Comparison of ENCODE assay signal across 8 cellular contexts in the genomic region with DNA sequence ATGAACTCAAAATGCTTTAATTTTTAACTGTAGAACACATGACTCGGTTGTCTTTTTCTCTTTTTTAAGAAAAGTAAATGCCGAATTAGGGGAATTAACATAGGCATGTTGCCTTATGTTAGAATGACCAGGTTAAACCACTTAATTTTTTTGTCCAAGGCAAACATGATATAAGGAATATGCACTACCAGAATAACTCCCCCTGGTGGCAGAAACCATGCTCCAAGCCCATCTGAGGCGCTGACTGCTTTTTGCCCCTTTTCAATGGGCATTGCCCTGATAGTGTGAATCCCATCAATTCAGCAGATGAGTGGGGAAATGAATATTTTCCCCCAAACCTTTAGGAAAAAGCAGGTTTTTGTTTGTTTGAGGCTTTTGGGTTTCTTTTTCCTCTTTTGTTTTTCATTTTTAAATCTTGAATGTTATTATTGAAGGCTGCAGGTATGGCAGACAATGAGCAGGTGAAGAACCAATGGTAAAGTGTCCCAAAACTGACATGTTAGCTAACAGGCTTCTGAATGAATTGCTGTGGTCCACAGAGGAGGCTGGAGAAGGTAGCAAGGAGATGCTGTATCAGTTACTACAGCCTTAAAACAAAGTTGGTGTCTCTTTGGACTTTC.
A peak's percentile ranks its signal among the peaks of the same experiment; 100 is the strongest.
DNase-seq lines count a peak whose midpoint lies in the region; ATAC-seq and TF ChIP-seq lines count a peak whose summit lies in the region.

No MANE protein-coding gene starts in this region.

- no peaks in the 10 kb centered on the region for H3K4me1 Mint-ChIP-seq in activated naive CD4-positive, alpha-beta T cell treated with anti-CD3 and anti-CD28 coated beads for 36 hours (ENCODE audit: low read depth)
- no peaks in the 10 kb centered on the region for H3K4me1 Mint-ChIP-seq in stimulated activated naive CD8-positive, alpha-beta T cell treated with anti-CD3 and anti-CD28 coated beads, Interleukin-15, amount 100 ng/mL, for 72 hours

- peak; percentile 45 for ATAC-seq in stimulated activated naive CD8-positive, alpha-beta T cell treated with anti-CD3 and anti-CD28 coated beads, Interleukin-15, amount 100 ng/mL, for 72 hours

- no peak overlapping the region for H3K27ac Mint-ChIP-seq in activated naive CD4-positive, alpha-beta T cell treated with anti-CD3 and anti-CD28 coated beads for 36 hours
- H3K27ac Mint-ChIP-seq in stimulated activated naive CD8-positive, alpha-beta T cell treated with anti-CD3 and anti-CD28 coated beads, Interleukin-15, amount 100 ng/mL, for 72 hours: no peak overlapping the region

- in situ Hi-C loops in GM13977 (cut with MboI; ENCODE audit: low pct_unique_long_range_greater_than_20kb, low sequenced_read_pairs, unreplicated experiment): no loop called here

- H3K4me3 Mint-ChIP-seq in activated naive CD4-positive, alpha-beta T cell treated with anti-CD3 and anti-CD28 coated beads for 36 hours: no peak overlapping the region
- no peak overlapping the region for H3K4me3 Mint-ChIP-seq in stimulated activated naive CD8-positive, alpha-beta T cell treated with anti-CD3 and anti-CD28 coated beads, Interleukin-15, amount 100 ng/mL, for 72 hours

- H3K4me3 ChIP-seq in LNCaP clone FGC (ENCODE audit: low read depth, low read length): no peak overlapping the region

- CTCF ChIA-PET in activated naive CD4-positive, alpha-beta T cell treated with anti-CD3 and anti-CD28 coated beads for 36 hours (lab: Charles Lee): interaction anchor here (0.7 to 1.5 kb wide), 3 partner anchors 16 to 173 kb away, joined by 3 to 4 read pairs (median 3); no protein-coding TSS in a partner anchor

- H3K9me3 Mint-ChIP-seq in activated naive CD4-positive, alpha-beta T cell treated with anti-CD3 and anti-CD28 coated beads for 36 hours: no peaks in the 10 kb centered on the region
- H3K9me3 Mint-ChIP-seq in stimulated activated naive CD8-positive, alpha-beta T cell treated with anti-CD3 and anti-CD28 coated beads, Interleukin-15, amount 100 ng/mL, for 72 hours: no peaks in the 10 kb centered on the region

- DNase-seq in CD1c-positive myeloid dendritic cell (ENCODE audit: extremely low spot score) (peak; percentile 22), GM13977 (ENCODE audit: low spot score) (peak; percentile 15), LNCaP clone FGC (ENCODE audit: low read depth) (no peak), inferior parietal cortex (ENCODE audit: extremely low spot score) (peak; percentile 57), NCI-H128 (lab: John Stamatoyannopoulos, UW; ENCODE audit: unreplicated experiment) (no peak), T1000 (lab: John Stamatoyannopoulos, UW) (no peak)
- peak; percentile 61 for DNase-seq in activated naive CD4-positive, alpha-beta T cell treated with anti-CD3 and anti-CD28 coated beads for 36 hours
- peak; percentile 19 to 23 for DNase-seq in stimulated activated naive CD8-positive, alpha-beta T cell treated with anti-CD3 and anti-CD28 coated beads, Interleukin-15, amount 100 ng/mL, for 72 hours

- intact Hi-C loops in activated naive CD4-positive, alpha-beta T cell treated with anti-CD3 and anti-CD28 coated beads for 36 hours (cut with micrococcal nuclease): loop anchor here (1.0 to 10.0 kb wide), 4 partner anchors 161 to 521 kb away; no protein-coding TSS in a partner anchor

- H3K36me3 Mint-ChIP-seq in activated naive CD4-positive, alpha-beta T cell treated with anti-CD3 and anti-CD28 coated beads for 36 hours (ENCODE audit: low read depth): no peaks in the 10 kb centered on the region

- H3K27me3 Mint-ChIP-seq in activated naive CD4-positive, alpha-beta T cell treated with anti-CD3 and anti-CD28 coated beads for 36 hours (ENCODE audit: low read depth): no peaks in the 10 kb centered on the region
- no peaks in the 10 kb centered on the region for H3K27me3 Mint-ChIP-seq in stimulated activated naive CD8-positive, alpha-beta T cell treated with anti-CD3 and anti-CD28 coated beads, Interleukin-15, amount 100 ng/mL, for 72 hours

- TF ChIP-seq CTCF in GM13977 (IDR thresholded peaks at IDR 0.05; ENCODE audit: extremely low read depth, insufficient read depth, missing control alignments) (peak; percentile 65), LNCaP clone FGC (IDR thresholded peaks at IDR 0.05; ENCODE audit: control insufficient read depth, extremely low read depth, insufficient read depth) (peak; percentile 71)

Comparison
In these comparisons a context has a peak if more than half of its experiments do, and no peak if none do; other contexts are left out.
1. DNase-seq: peak in CD1c-positive myeloid dendritic cell (single experiment), GM13977 (single experiment), activated naive CD4-positive, alpha-beta T cell treated with anti-CD3 and anti-CD28 coated beads for 36 hours (single experiment), inferior parietal cortex (single experiment) and stimulated activated naive CD8-positive, alpha-beta T cell treated with anti-CD3 and anti-CD28 coated beads, Interleukin-15, amount 100 ng/mL, for 72 hours (2 of 2); none in LNCaP clone FGC (single experiment), NCI-H128 (single experiment) and T1000 (single experiment).